Comparison of ENCODE assay signal across 19 cellular contexts in the genomic region with DNA sequence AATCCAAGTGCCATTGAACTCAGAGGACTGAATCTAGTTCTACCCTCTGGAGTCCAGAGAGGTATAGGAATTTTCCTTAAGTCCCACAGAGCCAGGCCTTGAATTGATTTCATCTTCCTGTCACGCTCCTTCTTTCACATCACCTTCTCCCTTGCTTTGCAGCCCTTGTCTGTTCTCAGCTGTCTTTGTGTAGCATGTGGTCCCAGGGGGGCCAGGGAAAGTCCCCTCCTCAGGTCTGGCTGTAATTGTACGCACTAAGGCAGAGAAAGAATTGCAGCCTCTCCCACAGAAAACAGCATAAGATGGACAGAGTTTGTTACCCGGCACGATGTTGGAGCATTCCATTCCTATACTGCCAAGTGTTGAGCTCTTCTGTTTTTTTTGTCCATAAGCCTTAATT.
DNase-seq lines count a peak whose midpoint lies in the region; ATAC-seq and TF ChIP-seq lines count a peak whose summit lies in the region.
"Had no signal": no experiment of that assay in that cellular context is flagged by ENCODE, and none has a peak within 500 bp of the region (broad histone marks: within the 10 kb centered on the region; RNA-seq: fewer than 3 reads in every experiment).

No MANE protein-coding gene starts in this region.

- peaks cover 6% of the 10 kb centered on the region for H3K4me1 Mint-ChIP-seq in glutamatergic neuron (ENCODE audit: low read depth, unreplicated experiment)

- peaks cover 3% of the 10 kb centered on the region for H3K36me3 Mint-ChIP-seq in glutamatergic neuron (ENCODE audit: unreplicated experiment)
- H3K36me3 Mint-ChIP-seq: CD8-positive, alpha-beta T cell had no signal

- no peak overlapping the region for H3K27ac ChIP-seq in OCI-LY3 (ENCODE audit: low read length)
- no peak overlapping the region for H3K27ac ChIP-seq in uterus
- H3K27ac ChIP-seq: BLaER1 treated with 17β-estradiol and CSF1 and Interleukin-3, amounts not matched to agents 10 nM and 100 nM; C4-2B had no signal

- H3K27me3 Mint-ChIP-seq in glutamatergic neuron (ENCODE audit: unreplicated experiment): peaks cover 2% of the 10 kb centered on the region

- no peaks in the 10 kb centered on the region for H4K20me1 ChIP-seq in OCI-LY3 (ENCODE audit: insufficient read depth, low read length)
- H4K20me1 ChIP-seq: BLaER1 treated with 17β-estradiol and CSF1 and Interleukin-3, amounts not matched to agents 10 nM and 100 nM had no signal

- no peaks in the 10 kb centered on the region for H3K9me3 ChIP-seq in OCI-LY3 (ENCODE audit: insufficient read depth, low read length)
- no peaks in the 10 kb centered on the region for H3K9me3 ChIP-seq in uterus
- H3K9me3 ChIP-seq: BE2C, Caco-2 had no signal

- ATAC-seq in HG02798 (IDR thresholded peaks at IDR 0.05; ENCODE audit: poor library complexity, unreplicated experiment) (peak; percentile 53), HG03025 (IDR thresholded peaks at IDR 0.05; ENCODE audit: low FRiP score, unreplicated experiment) (no peak)
- ATAC-seq: CD8-positive, alpha-beta T cell had no signal

- no peak overlapping the region for H3K9ac ChIP-seq in OCI-LY3 (ENCODE audit: low read length)
- H3K9ac ChIP-seq: BLaER1 treated with 17β-estradiol and CSF1 and Interleukin-3, amounts not matched to agents 10 nM and 100 nM had no signal

- H3K4me2 ChIP-seq in OCI-LY3 (ENCODE audit: low read length): peak overlapping the region; percentile 10

- no peak for TF ChIP-seq POLR2A in uterus (IDR thresholded peaks at IDR 0.05)

- H3K27me3 ChIP-seq in OCI-LY3 (ENCODE audit: low read depth, low read length): peaks cover 20% of the 10 kb centered on the region
- no peaks in the 10 kb centered on the region for H3K27me3 ChIP-seq in uterus
- H3K27me3 ChIP-seq: BE2C; BLaER1 treated with 17β-estradiol and CSF1 and Interleukin-3, amounts not matched to agents 10 nM and 100 nM had no signal

- H3K27ac Mint-ChIP-seq in glutamatergic neuron (ENCODE audit: unreplicated experiment): no peak overlapping the region
- H3K27ac Mint-ChIP-seq: CD4-positive, alpha-beta T cell; CD8-positive, alpha-beta T cell had no signal

- DNase-seq in GM12865 (ENCODE audit: low read depth) (peak; percentile 21), glutamatergic neuron (peak; percentile 36), anterior cingulate cortex (lab: John Stamatoyannopoulos, UW) (no peak), NCI-H446 (lab: John Stamatoyannopoulos, UW) (no peak), uterus (no peak)
- DNase-seq: 8988T; ACHN; BE2C; Caco-2; Calu3; CD4-positive, alpha-beta T cell; CD8-positive, alpha-beta T cell; DMS79 treated with DMSO at 0.1 percent for 48 hours; GF-D8 had no signal

- TF ChIP-seq CTCF in GM12865 (IDR thresholded peaks at IDR 0.05; ENCODE audit: insufficient read depth, low read depth, low read length, missing control alignments) (no peak), OCI-LY3 (IDR thresholded peaks at IDR 0.05; ENCODE audit: low read depth, low read length) (no peak), glutamatergic neuron (IDR thresholded peaks at IDR 0.05; ENCODE audit: partially characterized antibody, unreplicated experiment) (no peak), uterus (IDR thresholded peaks at IDR 0.05) (no peak)

- no peaks in the 10 kb centered on the region for H3K9me3 Mint-ChIP-seq in glutamatergic neuron (ENCODE audit: unreplicated experiment)
- H3K9me3 Mint-ChIP-seq: CD8-positive, alpha-beta T cell had no signal

- peaks cover 10% of the 10 kb centered on the region for H3K4me1 ChIP-seq in OCI-LY3 (ENCODE audit: low read length)
- H3K4me1 ChIP-seq in uterus: no peaks in the 10 kb centered on the region
- H3K4me1 ChIP-seq: BE2C, Caco-2 had no signal

- H3K4me3 ChIP-seq in GM12865 (ENCODE audit: low read depth, low read length): no peak overlapping the region
- no peak overlapping the region for H3K4me3 ChIP-seq in OCI-LY3 (ENCODE audit: low read length)
- H3K4me3 ChIP-seq in uterus: no peak overlapping the region
- H3K4me3 ChIP-seq: BLaER1 treated with 17β-estradiol and CSF1 and Interleukin-3, amounts not matched to agents 10 nM and 100 nM had no signal

- no peaks in the 10 kb centered on the region for H3K79me2 ChIP-seq in OCI-LY3 (ENCODE audit: low read length)

- no peak overlapping the region for H3K4me3 Mint-ChIP-seq in glutamatergic neuron (ENCODE audit: unreplicated experiment)
- H3K4me3 Mint-ChIP-seq: CD4-positive, alpha-beta T cell; CD8-positive, alpha-beta T cell had no signal

- H2AFZ ChIP-seq in OCI-LY3 (ENCODE audit: low read depth, low read length): no peak overlapping the region

- intact Hi-C loops in uterus (cut with DNase I; ENCODE audit: low total_unique reads): no loop called here

- H3K36me3 ChIP-seq in OCI-LY3 (replicated peaks; ENCODE audit: low read depth, low read length) (no peaks in the 10 kb centered on the region), uterus (no peaks in the 10 kb centered on the region)
- H3K36me3 ChIP-seq: BE2C; BLaER1 treated with 17β-estradiol and CSF1 and Interleukin-3, amounts not matched to agents 10 nM and 100 nM had no signal

Comparison
In these comparisons a context has a peak if more than half of its experiments do, and no peak if none do; other contexts are left out.
1. DNase-seq: peak in GM12865 (single experiment) and glutamatergic neuron (single experiment); none in anterior cingulate cortex (0 of 58), NCI-H446 (0 of 2) and uterus (0 of 2).